Comparison of ENCODE assay signal across 1 cellular context in genomic region chr15:67224889-67225288, GRCh38.
TF ChIP-seq lines count a peak whose summit lies in the region.

No MANE protein-coding gene starts in this region.

TF ChIP-seq in IMR-90, 13 proteins besides CTCF, POLR2A, EP300 and RAD21:
- TF ChIP-seq CEBPB (IDR thresholded peaks at IDR 0.05; ENCODE audit: low read depth, low read length) = no peak
- TF ChIP-seq, protein P1, sequence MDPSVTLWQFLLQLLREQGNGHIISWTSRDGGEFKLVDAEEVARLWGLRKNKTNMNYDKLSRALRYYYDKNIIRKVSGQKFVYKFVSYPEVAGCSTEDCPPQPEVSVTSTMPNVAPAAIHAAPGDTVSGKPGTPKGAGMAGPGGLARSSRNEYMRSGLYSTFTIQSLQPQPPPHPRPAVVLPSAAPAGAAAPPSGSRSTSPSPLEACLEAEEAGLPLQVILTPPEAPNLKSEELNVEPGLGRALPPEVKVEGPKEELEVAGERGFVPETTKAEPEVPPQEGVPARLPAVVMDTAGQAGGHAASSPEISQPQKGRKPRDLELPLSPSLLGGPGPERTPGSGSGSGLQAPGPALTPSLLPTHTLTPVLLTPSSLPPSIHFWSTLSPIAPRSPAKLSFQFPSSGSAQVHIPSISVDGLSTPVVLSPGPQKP (IDR thresholded peaks at IDR 0.05; ENCODE audit: borderline replicate concordance, low read depth, low read length) = no peak
- no peak for TF ChIP-seq MAZ (IDR thresholded peaks at IDR 0.05; ENCODE audit: borderline replicate concordance, low read depth, low read length)
- TF ChIP-seq MXI1 (IDR thresholded peaks at IDR 0.05; ENCODE audit: borderline replicate concordance, low read depth, low read length) = no peak
- no peak for TF ChIP-seq RCOR1 (IDR thresholded peaks at IDR 0.05; ENCODE audit: insufficient replicate concordance, low read length)
- TF ChIP-seq CHD1 (IDR thresholded peaks at IDR 0.05; ENCODE audit: low read depth, low read length) = no peak
- TF ChIP-seq SMC3 (IDR thresholded peaks at IDR 0.05; ENCODE audit: low read depth, low read length) = no peak
- no peak for TF ChIP-seq NFE2L2 (IDR thresholded peaks at IDR 0.05; ENCODE audit: low read depth, low read length)
- no peak for TF ChIP-seq FOS (IDR thresholded peaks at IDR 0.05; ENCODE audit: low read depth, low read length)
- TF ChIP-seq, protein P2, sequence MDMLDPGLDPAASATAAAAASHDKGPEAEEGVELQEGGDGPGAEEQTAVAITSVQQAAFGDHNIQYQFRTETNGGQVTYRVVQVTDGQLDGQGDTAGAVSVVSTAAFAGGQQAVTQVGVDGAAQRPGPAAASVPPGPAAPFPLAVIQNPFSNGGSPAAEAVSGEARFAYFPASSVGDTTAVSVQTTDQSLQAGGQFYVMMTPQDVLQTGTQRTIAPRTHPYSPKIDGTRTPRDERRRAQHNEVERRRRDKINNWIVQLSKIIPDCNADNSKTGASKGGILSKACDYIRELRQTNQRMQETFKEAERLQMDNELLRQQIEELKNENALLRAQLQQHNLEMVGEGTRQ (IDR thresholded peaks at IDR 0.05; ENCODE audit: low read depth, low read length) = no peak
- no peak for TF ChIP-seq BHLHE40 (IDR thresholded peaks at IDR 0.05; ENCODE audit: low read depth, low read length)
- no peak for TF ChIP-seq MAFK (IDR thresholded peaks at IDR 0.05; ENCODE audit: low read depth, low read length)
